In genomic region chr2:184444623-184445223, GRCh38 we compare ENCODE assay signal across 16 cellular contexts.
DNase-seq lines count a peak whose midpoint lies in the region; ATAC-seq lines count a peak whose summit lies in the region.
"Had no signal": no experiment of that assay in that cellular context is flagged by ENCODE, and none has a peak within 500 bp of the region (broad histone marks: within the 10 kb centered on the region; RNA-seq: fewer than 3 reads in every experiment).

No MANE protein-coding gene starts in this region.

- no peaks in the 10 kb centered on the region for H3K9me3 ChIP-seq in endocrine pancreas (ENCODE audit: control insufficient read depth, low read length)
- H3K9me3 ChIP-seq: gastrocnemius medialis, SJSA1 had no signal

- H3K4me1 ChIP-seq in endocrine pancreas (ENCODE audit: control insufficient read depth, insufficient read depth, low read length), result peaks cover 11% of the 10 kb centered on the region
- H3K4me1 ChIP-seq: gastrocnemius medialis, SJSA1 had no signal

- no peaks in the 10 kb centered on the region for H3K9me3 Mint-ChIP-seq in activated naive CD8-positive, alpha-beta T cell treated with anti-CD3 and anti-CD28 coated beads, Interleukin-2, amount 50 U/mL, for 24 hours
- H3K9me3 Mint-ChIP-seq: activated naive CD4-positive, alpha-beta T cell treated with anti-CD3 and anti-CD28 coated beads, Interleukin-2, amount 50 U/mL, for 24 hours; H9 had no signal

- peak; percentile 20 for ATAC-seq in GM19043 (IDR thresholded peaks at IDR 0.05; ENCODE audit: low read depth, unreplicated experiment)
- ATAC-seq in GM21717 (IDR thresholded peaks at IDR 0.05; ENCODE audit: unreplicated experiment), result peak; percentile 32
- peak; percentile 44 for ATAC-seq in HG03095 (IDR thresholded peaks at IDR 0.05; ENCODE audit: unreplicated experiment)
- no peak for ATAC-seq in activated naive CD8-positive, alpha-beta T cell treated with anti-CD3 and anti-CD28 coated beads, Interleukin-2, amount 50 U/mL, for 24 hours
- ATAC-seq: gastrocnemius medialis had no signal

- no peak for DNase-seq in activated naive CD8-positive, alpha-beta T cell treated with anti-CD3 and anti-CD28 coated beads, Interleukin-2, amount 50 U/mL, for 24 hours
- DNase-seq in NCI-H128 (lab: John Stamatoyannopoulos, UW; ENCODE audit: unreplicated experiment) (no peak), RPMI8226 (no peak)
- DNase-seq: central memory CD4-positive, alpha-beta T cell; gastrocnemius medialis; H9; Kasumi-1; mesendoderm; NCI-H2081 treated with DMSO at 0.1 percent for 48 hours had no signal

- no peaks in the 10 kb centered on the region for H3K27me3 ChIP-seq in endocrine pancreas (ENCODE audit: control insufficient read depth, insufficient read depth, low read length)
- H3K27me3 ChIP-seq: gastrocnemius medialis, SJSA1 had no signal

- no peaks in the 10 kb centered on the region for H3K27me3 Mint-ChIP-seq in activated naive CD8-positive, alpha-beta T cell treated with anti-CD3 and anti-CD28 coated beads, Interleukin-2, amount 50 U/mL, for 24 hours
- H3K27me3 Mint-ChIP-seq: activated naive CD4-positive, alpha-beta T cell treated with anti-CD3 and anti-CD28 coated beads, Interleukin-2, amount 50 U/mL, for 24 hours had no signal

- H3K9ac ChIP-seq in endocrine pancreas (ENCODE audit: control insufficient read depth, insufficient read depth, low read length), result no peak overlapping the region

- no peak overlapping the region for H3K27ac Mint-ChIP-seq in activated naive CD8-positive, alpha-beta T cell treated with anti-CD3 and anti-CD28 coated beads, Interleukin-2, amount 50 U/mL, for 24 hours
- H3K27ac Mint-ChIP-seq: activated naive CD4-positive, alpha-beta T cell treated with anti-CD3 and anti-CD28 coated beads, Interleukin-2, amount 50 U/mL, for 24 hours; H9 had no signal

- no peak overlapping the region for H3K4me3 Mint-ChIP-seq in activated naive CD8-positive, alpha-beta T cell treated with anti-CD3 and anti-CD28 coated beads, Interleukin-2, amount 50 U/mL, for 24 hours
- H3K4me3 Mint-ChIP-seq: activated naive CD4-positive, alpha-beta T cell treated with anti-CD3 and anti-CD28 coated beads, Interleukin-2, amount 50 U/mL, for 24 hours; H9 had no signal

- H3K4me3 ChIP-seq in endocrine pancreas (ENCODE audit: control insufficient read depth, insufficient read depth, low read length), result peak overlapping the region; percentile 24
- H3K4me3 ChIP-seq: gastrocnemius medialis, SJSA1, skin epidermis had no signal

- H3K36me3 Mint-ChIP-seq in activated naive CD8-positive, alpha-beta T cell treated with anti-CD3 and anti-CD28 coated beads, Interleukin-2, amount 50 U/mL, for 24 hours (ENCODE audit: low read depth), result no peaks in the 10 kb centered on the region
- H3K36me3 Mint-ChIP-seq: activated naive CD4-positive, alpha-beta T cell treated with anti-CD3 and anti-CD28 coated beads, Interleukin-2, amount 50 U/mL, for 24 hours had no signal

- no peaks in the 10 kb centered on the region for H3K4me1 Mint-ChIP-seq in activated naive CD8-positive, alpha-beta T cell treated with anti-CD3 and anti-CD28 coated beads, Interleukin-2, amount 50 U/mL, for 24 hours
- H3K4me1 Mint-ChIP-seq: activated naive CD4-positive, alpha-beta T cell treated with anti-CD3 and anti-CD28 coated beads, Interleukin-2, amount 50 U/mL, for 24 hours; H9 had no signal

- no peaks in the 10 kb centered on the region for H3K36me3 ChIP-seq in endocrine pancreas (ENCODE audit: control insufficient read depth, insufficient read depth, low read length)
- H3K36me3 ChIP-seq: gastrocnemius medialis, SJSA1 had no signal
